8 cellular contexts compared by ENCODE assay signal in genomic region chr9:121285835-121286687, GRCh38. TPM values are rescaled to one million over a fixed set of nuclear protein-coding genes. Genes with fewer than 3 reads are reported as not detected.
DNase-seq lines count a peak whose midpoint lies in the region; ATAC-seq, FAIRE-seq and TF ChIP-seq lines count a peak whose summit lies in the region.

No MANE protein-coding gene starts in this region.

- H3K36me3 Mint-ChIP-seq in activated naive CD8-positive, alpha-beta T cell treated with anti-CD3 and anti-CD28 coated beads, Interleukin-2, amount 10 ng/mL, durations not matched to agents 7 days and 5 days = peaks cover 6% of the 10 kb centered on the region
- no peaks in the 10 kb centered on the region for H3K36me3 Mint-ChIP-seq in activated naive CD8-positive, alpha-beta T cell treated with anti-CD3 and anti-CD28 coated beads for 36 hours

- H3K27ac ChIP-seq in small intestine (ENCODE audit: low read depth in 1 of 2, low read length in 1 of 2) = peak overlapping the region; percentile 95 to 99

- WGBS in small intestine, 3 donors = 37 to 53% (median 52%) methylated on average over 18 of the region's 18 CpGs

- no peaks in the 10 kb centered on the region for H3K27me3 Mint-ChIP-seq in activated naive CD8-positive, alpha-beta T cell treated with anti-CD3 and anti-CD28 coated beads, Interleukin-2, amount 10 ng/mL, durations not matched to agents 7 days and 5 days
- H3K27me3 Mint-ChIP-seq in activated naive CD8-positive, alpha-beta T cell treated with anti-CD3 and anti-CD28 coated beads for 36 hours = no peaks in the 10 kb centered on the region

- no peaks in the 10 kb centered on the region for H3K9me3 Mint-ChIP-seq in activated naive CD8-positive, alpha-beta T cell treated with anti-CD3 and anti-CD28 coated beads, Interleukin-2, amount 10 ng/mL, durations not matched to agents 7 days and 5 days
- no peaks in the 10 kb centered on the region for H3K9me3 Mint-ChIP-seq in activated naive CD8-positive, alpha-beta T cell treated with anti-CD3 and anti-CD28 coated beads for 36 hours

- POLR2A ChIA-PET in activated naive CD8-positive, alpha-beta T cell treated with anti-CD3 and anti-CD28 coated beads, Interleukin-2, amount 10 ng/mL, durations not matched to agents 7 days and 5 days (lab: Charles Lee) = no interaction called here
- POLR2A ChIA-PET in HEK293T (lab: Yijun Ruan, JAX) = interaction anchor here (2.9 kb wide), 1 partner anchor 18 kb away, joined by 14 read pairs; the partner anchor contains the start of gene GSN

- CTCF ChIA-PET in HEK293T (lab: Yijun Ruan, JAX) = interaction anchor here (0.6 to 1.4 kb wide), 6 partner anchors 8 to 114 kb away, joined by 3 to 12 read pairs (median 3); no protein-coding TSS in a partner anchor

- peaks cover 6% of the 10 kb centered on the region for H3K4me1 Mint-ChIP-seq in activated naive CD8-positive, alpha-beta T cell treated with anti-CD3 and anti-CD28 coated beads, Interleukin-2, amount 10 ng/mL, durations not matched to agents 7 days and 5 days
- peaks cover 13% of the 10 kb centered on the region for H3K4me1 Mint-ChIP-seq in activated naive CD8-positive, alpha-beta T cell treated with anti-CD3 and anti-CD28 coated beads for 36 hours

- DNase-seq in activated naive CD8-positive, alpha-beta T cell treated with anti-CD3 and anti-CD28 coated beads, Interleukin-2, amount 10 ng/mL, durations not matched to agents 7 days and 5 days = peak; percentile 17
- DNase-seq in activated naive CD8-positive, alpha-beta T cell treated with anti-CD3 and anti-CD28 coated beads for 36 hours = no peak
- DNase-seq in astrocyte of the spinal cord (ENCODE audit: low read depth, low spot score) (peak; percentile 67), iPS-NIHi7 (ENCODE audit: extremely low spot score) (peak; percentile 52), small intestine (no peak), HEK293T (ENCODE audit: extremely low spot score) (no peak)
- DNase-seq in activated CD4-positive, alpha-beta T cell treated with anti-CD3 and anti-CD28 coated beads for 48 hours = no peak

- H3K36me3 ChIP-seq in small intestine (ENCODE audit: control insufficient read depth in 2 of 2, insufficient read depth in 2 of 2, low read length in 2 of 2) = no peaks in the 10 kb centered on the region

- FAIRE-seq in small intestine (lab: Jason Lieb, UNC) = no peak

- no peaks in the 10 kb centered on the region for H3K9me3 ChIP-seq in small intestine (ENCODE audit: control insufficient read depth, low read depth)

- no peak for TF ChIP-seq CTCF in astrocyte of the spinal cord (IDR thresholded peaks at IDR 0.05; ENCODE audit: low read depth, low read length)

- no peak overlapping the region for H3K27ac Mint-ChIP-seq in activated naive CD8-positive, alpha-beta T cell treated with anti-CD3 and anti-CD28 coated beads, Interleukin-2, amount 10 ng/mL, durations not matched to agents 7 days and 5 days
- H3K27ac Mint-ChIP-seq in activated naive CD8-positive, alpha-beta T cell treated with anti-CD3 and anti-CD28 coated beads for 36 hours = no peak overlapping the region

- in situ Hi-C loops in astrocyte of the spinal cord (cut with HindIII; ENCODE audit: low sequenced_read_pairs) = no loop called here

- peaks cover 12 to 37% of the 10 kb centered on the region in 2 donors for H3K4me1 ChIP-seq in small intestine (ENCODE audit: control insufficient read depth in 2 of 2, insufficient read depth in 1 of 2, low read depth in 1 of 2, low read length in 1 of 2)

- H3K4me3 ChIP-seq in astrocyte of the spinal cord (ENCODE audit: low read depth, low read length) (no peak overlapping the region), small intestine (ENCODE audit: low read depth in 1 of 2, low read length in 2 of 2) (no peak overlapping the region)

- H3K4me3 Mint-ChIP-seq in activated naive CD8-positive, alpha-beta T cell treated with anti-CD3 and anti-CD28 coated beads, Interleukin-2, amount 10 ng/mL, durations not matched to agents 7 days and 5 days = no peak overlapping the region
- no peak overlapping the region for H3K4me3 Mint-ChIP-seq in activated naive CD8-positive, alpha-beta T cell treated with anti-CD3 and anti-CD28 coated beads for 36 hours

- no peaks in the 10 kb centered on the region for H3K27me3 ChIP-seq in small intestine (ENCODE audit: control insufficient read depth in 2 of 2, insufficient read depth in 2 of 2, low read length in 2 of 2)

- ATAC-seq in activated naive CD8-positive, alpha-beta T cell treated with anti-CD3 and anti-CD28 coated beads, Interleukin-2, amount 10 ng/mL, durations not matched to agents 7 days and 5 days (ENCODE audit: low read depth) = no peak
- ATAC-seq in HG02610 (IDR thresholded peaks at IDR 0.05; ENCODE audit: unreplicated experiment) = no peak

TF ChIP-seq in HEK293T, 16 proteins besides CTCF, POLR2A, EP300 and RAD21:
- TF ChIP-seq NFRKB (IDR thresholded peaks at IDR 0.05) (no peak), BHLHE40 (IDR thresholded peaks at IDR 0.05; ENCODE audit: borderline replicate concordance) (no peak), FOXM1 (IDR thresholded peaks at IDR 0.05; ENCODE audit: borderline replicate concordance) (no peak), FOXK2 (IDR thresholded peaks at IDR 0.05) (no peak), SUZ12 (IDR thresholded peaks at IDR 0.05) (no peak), CTBP1 (IDR thresholded peaks at IDR 0.05; ENCODE audit: borderline replicate concordance) (no peak), L3MBTL2 (conservative IDR thresholded peaks at IDR 0.05) (no peak), FOXA1 (IDR thresholded peaks at IDR 0.05) (no peak), LEF1 (IDR thresholded peaks at IDR 0.05; ENCODE audit: borderline replicate concordance) (no peak), ELF4 (IDR thresholded peaks at IDR 0.05) (no peak), ZNF384 (IDR thresholded peaks at IDR 0.05) (no peak), HDGF (IDR thresholded peaks at IDR 0.05; ENCODE audit: borderline replicate concordance) (no peak), SP1 (IDR thresholded peaks at IDR 0.05) (no peak), ARNT (IDR thresholded peaks at IDR 0.05) (no peak), TARDBP (IDR thresholded peaks at IDR 0.05) (no peak), PKNOX1 (IDR thresholded peaks at IDR 0.05) (no peak)

RNA-seq across cellular contexts. Expression of gene GSN, which starts 18.1 kb away (rescaled TPM):
- 1 to 10 TPM; 8.0 to 9.6 TPM for total RNA-seq in activated naive CD8-positive, alpha-beta T cell treated with anti-CD3 and anti-CD28 coated beads, Interleukin-2, amount 10 ng/mL, durations not matched to agents 7 days and 5 days
- 1 to 10 TPM; 1.7 to 1.8 TPM for total RNA-seq in activated naive CD8-positive, alpha-beta T cell treated with anti-CD3 and anti-CD28 coated beads for 36 hours
- polyA plus RNA-seq in small intestine = 100 to 1,000 TPM; 196 to 380 (median 205) TPM

Comparison
In these comparisons a context has a peak if more than half of its experiments do, and no peak if none do; other contexts are left out.
1. DNase-seq: peak in activated naive CD8-positive, alpha-beta T cell treated with anti-CD3 and anti-CD28 coated beads, Interleukin-2, amount 10 ng/mL, durations not matched to agents 7 days and 5 days (single experiment), astrocyte of the spinal cord (single experiment) and iPS-NIHi7 (single experiment); none in activated naive CD8-positive, alpha-beta T cell treated with anti-CD3 and anti-CD28 coated beads for 36 hours (single experiment), small intestine (single experiment), activated CD4-positive, alpha-beta T cell treated with anti-CD3 and anti-CD28 coated beads for 48 hours (single experiment) and HEK293T (single experiment).